1 cellular context compared by ENCODE assay signal in the genomic region with DNA sequence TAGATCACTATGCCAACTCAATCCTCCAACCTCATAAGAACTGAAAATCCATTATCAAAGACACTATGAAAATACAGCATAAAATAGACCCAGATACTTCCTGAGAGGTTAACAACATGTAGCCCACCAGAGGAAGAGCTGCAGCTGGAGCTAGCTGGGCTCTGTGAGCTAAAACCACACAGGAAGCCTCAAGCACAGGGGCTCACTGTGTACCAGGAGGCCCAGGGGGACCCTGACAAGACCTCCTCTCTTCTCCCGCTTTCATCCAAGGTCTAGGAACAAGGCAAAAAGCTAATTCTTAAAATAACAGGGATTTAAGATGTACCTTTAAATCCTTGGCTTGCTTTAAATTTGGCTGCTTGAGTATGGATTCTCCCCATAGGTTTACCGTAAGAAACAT.
TF ChIP-seq lines count a peak whose summit lies in the region.

No MANE protein-coding gene starts in this region.

TF ChIP-seq in HepG2, 621 proteins besides CTCF, POLR2A, EP300 and RAD21:
- no peak for TF ChIP-seq ZFP62 (CRISPR knock-in tag; IDR thresholded peaks at IDR 0.05)
- TF ChIP-seq ZNF800 (CRISPR knock-in tag; IDR thresholded peaks at IDR 0.05), result no peak
- TF ChIP-seq KDM3A (CRISPR knock-in tag; IDR thresholded peaks at IDR 0.05; ENCODE audit: low read depth), result no peak
- no peak for TF ChIP-seq E2F5 (CRISPR knock-in tag; conservative IDR thresholded peaks at IDR 0.05)
- TF ChIP-seq MAFF (IDR thresholded peaks at IDR 0.05; ENCODE audit: low read depth, low read length), result no peak
- no peak for TF ChIP-seq HBP1 (CRISPR knock-in tag; IDR thresholded peaks at IDR 0.05; ENCODE audit: low read depth)
- no peak for TF ChIP-seq CREB1 (IDR thresholded peaks at IDR 0.05)
- TF ChIP-seq CREB1 (CRISPR knock-in tag; IDR thresholded peaks at IDR 0.05), result no peak
- no peak for TF ChIP-seq ZNF138 (CRISPR knock-in tag; IDR thresholded peaks at IDR 0.05; ENCODE audit: low read depth)
- TF ChIP-seq ISL2 (CRISPR knock-in tag; IDR thresholded peaks at IDR 0.05), result no peak
- no peak for TF ChIP-seq ZNF567 (CRISPR knock-in tag; IDR thresholded peaks at IDR 0.05; ENCODE audit: borderline replicate concordance)
- no peak for TF ChIP-seq ARNT (IDR thresholded peaks at IDR 0.05)
- no peak for TF ChIP-seq KDM5A (IDR thresholded peaks at IDR 0.05; ENCODE audit: borderline replicate concordance, low read length)
- no peak for TF ChIP-seq ZBTB7B (CRISPR knock-in tag; IDR thresholded peaks at IDR 0.05)
- TF ChIP-seq MYC (CRISPR knock-in tag; IDR thresholded peaks at IDR 0.05; ENCODE audit: borderline replicate concordance), result no peak
- TF ChIP-seq ZNF441 (CRISPR knock-in tag; IDR thresholded peaks at IDR 0.05; ENCODE audit: borderline replicate concordance), result no peak
- no peak for TF ChIP-seq PAX8 (CRISPR knock-in tag; IDR thresholded peaks at IDR 0.05; ENCODE audit: borderline replicate concordance)
- no peak for TF ChIP-seq HMG20A (CRISPR knock-in tag; IDR thresholded peaks at IDR 0.05; ENCODE audit: borderline replicate concordance)
- no peak for TF ChIP-seq NFE2L1 (CRISPR knock-in tag; IDR thresholded peaks at IDR 0.05; ENCODE audit: borderline replicate concordance)
- no peak for TF ChIP-seq GMEB1 (CRISPR knock-in tag; IDR thresholded peaks at IDR 0.05; ENCODE audit: borderline replicate concordance)
- TF ChIP-seq, protein P1, sequence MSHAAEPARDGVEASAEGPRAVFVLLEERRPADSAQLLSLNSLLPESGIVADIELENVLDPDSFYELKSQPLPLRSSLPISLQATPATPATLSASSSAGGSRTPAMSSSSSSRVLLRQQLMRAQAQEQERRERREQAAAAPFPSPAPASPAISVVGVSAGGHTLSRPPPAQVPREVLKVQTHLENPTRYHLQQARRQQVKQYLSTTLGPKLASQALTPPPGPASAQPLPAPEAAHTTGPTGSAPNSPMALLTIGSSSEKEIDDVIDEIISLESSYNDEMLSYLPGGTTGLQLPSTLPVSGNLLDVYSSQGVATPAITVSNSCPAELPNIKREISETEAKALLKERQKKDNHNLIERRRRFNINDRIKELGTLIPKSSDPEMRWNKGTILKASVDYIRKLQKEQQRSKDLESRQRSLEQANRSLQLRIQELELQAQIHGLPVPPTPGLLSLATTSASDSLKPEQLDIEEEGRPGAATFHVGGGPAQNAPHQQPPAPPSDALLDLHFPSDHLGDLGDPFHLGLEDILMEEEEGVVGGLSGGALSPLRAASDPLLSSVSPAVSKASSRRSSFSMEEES (CRISPR knock-in tag; IDR thresholded peaks at IDR 0.05), result no peak
